Comparison of ENCODE assay signal across 12 cellular contexts in genomic region chr5:147407094-147407681, GRCh38.
A peak's percentile ranks its signal among the peaks of the same experiment; 100 is the strongest.
DNase-seq lines count a peak whose midpoint lies in the region; ATAC-seq and TF ChIP-seq lines count a peak whose summit lies in the region.
"Had no signal": no experiment of that assay in that cellular context is flagged by ENCODE, and none has a peak within 500 bp of the region (broad histone marks: within the 10 kb centered on the region; RNA-seq: fewer than 3 reads in every experiment).

No MANE protein-coding gene starts in this region.

- no peaks in the 10 kb centered on the region for H3K9me3 Mint-ChIP-seq in HFFc6
- H3K9me3 Mint-ChIP-seq in stimulated activated naive CD8-positive, alpha-beta T cell treated with anti-CD3 and anti-CD28 coated beads, Interleukin-15, amount 100 ng/mL, for 72 hours, result no peaks in the 10 kb centered on the region
- H3K9me3 Mint-ChIP-seq: dendritic cell treated with granulocyte-macrophage colony-stimulating factor and Interleukin-4, amounts not matched to agents 40 ng/mL and 50 ng/mL, for 4 days had no signal

- peaks cover 2% of the 10 kb centered on the region for H3K27me3 Mint-ChIP-seq in HFFc6 (ENCODE audit: insufficient read depth)
- H3K27me3 Mint-ChIP-seq in stimulated activated naive CD8-positive, alpha-beta T cell treated with anti-CD3 and anti-CD28 coated beads, Interleukin-15, amount 100 ng/mL, for 72 hours, result no peaks in the 10 kb centered on the region
- H3K27me3 Mint-ChIP-seq: dendritic cell treated with granulocyte-macrophage colony-stimulating factor and Interleukin-4, amounts not matched to agents 40 ng/mL and 50 ng/mL, for 4 days had no signal

- H3K4me1 Mint-ChIP-seq in HFFc6 (ENCODE audit: low read depth), result peaks cover 55% of the 10 kb centered on the region
- H3K4me1 Mint-ChIP-seq in stimulated activated naive CD8-positive, alpha-beta T cell treated with anti-CD3 and anti-CD28 coated beads, Interleukin-15, amount 100 ng/mL, for 72 hours, result no peaks in the 10 kb centered on the region

- H3K4me1 ChIP-seq in ascending aorta, result peaks cover 30 to 76% of the 10 kb centered on the region in 2 donors
- peaks cover 35% of the 10 kb centered on the region for H3K4me1 ChIP-seq in testis

- intact Hi-C loops in ascending aorta (cut with DNase I), result no loop called here
- intact Hi-C loops in testis (cut with DNase I; ENCODE audit: low total_unique reads), result no loop called here

- no peak overlapping the region for H3K4me3 ChIP-seq in ascending aorta
- no peak overlapping the region for H3K4me3 ChIP-seq in testis
- H3K4me3 ChIP-seq: ovary had no signal

- TF ChIP-seq CTCF in HFFc6 (IDR thresholded peaks at IDR 0.05) (no peak), ascending aorta (IDR thresholded peaks at IDR 0.05) (no peak), testis (IDR thresholded peaks at IDR 0.05) (no peak)

- 46 to 50% methylated on average over 8 of the region's 8 CpGs for WGBS in testis, 2 donors

- peaks cover 24% of the 10 kb centered on the region for H3K36me3 Mint-ChIP-seq in HFFc6 (ENCODE audit: low read depth)

- DNase-seq in HFFc6 (no peak), ascending aorta (ENCODE audit: low spot score in 2 of 2) (peak in 1 of 2 donors; percentile 82), kidney tubule cell (ENCODE audit: low spot score) (peak; percentile 46), testis (no peak), HUDEP-2 (lab: John Stamatoyannopoulos, UW; ENCODE audit: unreplicated experiment in 76 of 76) (no peak), SKM-1 treated with dmso at 0.1 percent for 144 hours (lab: John Stamatoyannopoulos, UW; ENCODE audit: unreplicated experiment) (no peak)
- DNase-seq in stimulated activated naive CD8-positive, alpha-beta T cell treated with anti-CD3 and anti-CD28 coated beads, Interleukin-15, amount 100 ng/mL, for 72 hours, result no peak
- DNase-seq: NCI-H1436 treated with DMSO at 0.1 percent for 48 hours had no signal

- H3K27ac ChIP-seq in ascending aorta (peak overlapping the region; percentile 94 to 98), testis (peak overlapping the region; percentile 8 to 65)
- H3K27ac ChIP-seq: HL-60 had no signal

- H3K27ac Mint-ChIP-seq in HFFc6, result peak overlapping the region; percentile 41; the same call in 1 of the 2 replicates
- H3K27ac Mint-ChIP-seq in stimulated activated naive CD8-positive, alpha-beta T cell treated with anti-CD3 and anti-CD28 coated beads, Interleukin-15, amount 100 ng/mL, for 72 hours, result no peak overlapping the region
- H3K27ac Mint-ChIP-seq: dendritic cell treated with granulocyte-macrophage colony-stimulating factor and Interleukin-4, amounts not matched to agents 40 ng/mL and 50 ng/mL, for 4 days had no signal

- TF ChIP-seq POLR2A in testis (IDR thresholded peaks at IDR 0.05), result no peak

- H3K4me3 Mint-ChIP-seq in HFFc6, result no peak overlapping the region
- H3K4me3 Mint-ChIP-seq in stimulated activated naive CD8-positive, alpha-beta T cell treated with anti-CD3 and anti-CD28 coated beads, Interleukin-15, amount 100 ng/mL, for 72 hours, result no peak overlapping the region
- H3K4me3 Mint-ChIP-seq: dendritic cell treated with granulocyte-macrophage colony-stimulating factor and Interleukin-4, amounts not matched to agents 40 ng/mL and 50 ng/mL, for 4 days had no signal

- H3K27me3 ChIP-seq in ascending aorta, result no peaks in the 10 kb centered on the region
- H3K27me3 ChIP-seq in testis, result no peaks in the 10 kb centered on the region
- H3K27me3 ChIP-seq: ovary had no signal

- no peak for ATAC-seq in stimulated activated naive CD8-positive, alpha-beta T cell treated with anti-CD3 and anti-CD28 coated beads, Interleukin-15, amount 100 ng/mL, for 72 hours
- no peak for ATAC-seq in GM19395 (IDR thresholded peaks at IDR 0.05; ENCODE audit: unreplicated experiment)

- no peaks in the 10 kb centered on the region for H3K9me3 ChIP-seq in ascending aorta
- H3K9me3 ChIP-seq in testis, result no peaks in the 10 kb centered on the region
- H3K9me3 ChIP-seq: ovary had no signal

- H3K36me3 ChIP-seq in ascending aorta, result peaks cover 2 to 25% of the 10 kb centered on the region in 2 donors
- no peaks in the 10 kb centered on the region for H3K36me3 ChIP-seq in testis (ENCODE audit: low read depth, missing control alignments)
